In the genomic region with DNA sequence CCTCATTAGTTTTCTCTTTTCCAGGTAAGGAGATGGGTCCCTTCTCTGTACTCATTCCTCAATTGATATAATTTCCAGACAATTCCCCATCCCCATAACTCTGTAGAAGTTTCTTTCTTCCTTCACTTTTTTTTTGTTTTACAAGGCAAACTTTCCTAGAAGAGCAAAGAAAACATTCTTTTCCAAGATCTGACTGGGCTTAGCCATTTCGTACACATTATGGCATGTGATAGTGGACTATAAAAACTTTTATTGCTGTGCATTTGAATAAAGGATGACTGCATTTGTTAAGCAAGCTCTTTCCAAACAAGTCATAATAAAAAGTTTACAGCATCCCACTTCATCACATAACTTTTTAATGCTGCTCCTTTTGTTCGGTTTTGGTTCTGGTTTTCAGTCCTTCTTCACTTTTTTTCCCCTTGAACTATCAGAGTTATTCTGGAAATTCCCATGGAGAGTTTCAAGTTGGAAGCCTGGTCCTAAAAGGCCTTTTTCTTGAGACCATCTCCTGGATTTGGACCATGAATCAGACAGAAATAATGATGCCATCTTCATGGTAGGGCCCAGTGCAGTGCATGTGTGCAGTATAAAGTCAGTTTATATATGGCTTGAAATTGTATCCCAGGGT, we compare ENCODE assay signal across 10 cellular contexts.
"Had no signal": no experiment of that assay in that cellular context is flagged by ENCODE, and none has a peak within 500 bp of the region (broad histone marks: within the 10 kb centered on the region; RNA-seq: fewer than 3 reads in every experiment).

No MANE protein-coding gene starts in this region.

- H3K4me3 ChIP-seq: lung had no signal

- DNase-seq: activated B cell treated with CpG ODN at 0.5 μM for 24 hours; activated CD4-positive, alpha-beta T cell treated with anti-CD3 and anti-CD28 coated beads, Interleukin-2, amount 50 U/mL, for 1 hour; caudate nucleus; cortex of kidney; effector CD8-positive, alpha-beta T cell; hypothalamus; natural killer cell; nucleus accumbens; T-helper 17 cell had no signal

- ATAC-seq: natural killer cell, T-helper 17 cell had no signal
